Comparison of ENCODE assay signal across 25 cellular contexts in genomic region chr5:95993776-95994175, GRCh38.
"Had no signal": no experiment of that assay in that cellular context is flagged by ENCODE, and none has a peak within 500 bp of the region (broad histone marks: within the 10 kb centered on the region; RNA-seq: fewer than 3 reads in every experiment).

No MANE protein-coding gene starts in this region.

- H2AFZ ChIP-seq: hepatocyte had no signal

- DNase-seq: colonic mucosa; cortex of kidney; dermis blood vessel endothelial cell; dorsolateral prefrontal cortex; effector CD4-positive, alpha-beta T cell; effector memory CD4-positive, alpha-beta T cell; effector memory CD8-positive, alpha-beta T cell; endodermal cell; esophagus squamous epithelium; foreskin fibroblast; foreskin keratinocyte; foreskin melanocyte; gastrocnemius medialis; glutamatergic neuron; head of caudate nucleus; heart left ventricle; heart right ventricle; hippocampal formation had no signal

- H3K9me3 ChIP-seq: colonic mucosa, esophagus muscularis mucosa, esophagus squamous epithelium, gastrocnemius medialis, gastroesophageal sphincter, heart left ventricle, heart right ventricle had no signal

- H3K79me2 ChIP-seq: hepatocyte had no signal

- H3K4me2 ChIP-seq: hepatocyte had no signal

- H3K27me3 Mint-ChIP-seq: dendritic cell treated with granulocyte-macrophage colony-stimulating factor and Interleukin-4, amounts not matched to agents 40 ng/mL and 50 ng/mL, for 4 days had no signal

- H3K27ac Mint-ChIP-seq: dendritic cell treated with granulocyte-macrophage colony-stimulating factor and Interleukin-4, amounts not matched to agents 40 ng/mL and 50 ng/mL, for 4 days; effector memory CD8-positive, alpha-beta T cell; endodermal cell had no signal

- H3K4me3 Mint-ChIP-seq: dendritic cell treated with granulocyte-macrophage colony-stimulating factor and Interleukin-4, amounts not matched to agents 40 ng/mL and 50 ng/mL, for 4 days; effector memory CD8-positive, alpha-beta T cell; endodermal cell had no signal

- H3K4me1 ChIP-seq: colonic mucosa, esophagus squamous epithelium, foreskin keratinocyte, gastrocnemius medialis had no signal

- H3K4me3 ChIP-seq: colonic mucosa, coronary artery, dorsolateral prefrontal cortex, esophagus muscularis mucosa, esophagus squamous epithelium, gastrocnemius medialis, gastroesophageal sphincter, heart left ventricle, heart right ventricle, hepatocyte had no signal

- ATAC-seq: effector memory CD8-positive, alpha-beta T cell; esophagus mucosa; foreskin keratinocyte; gastrocnemius medialis; gastroesophageal sphincter; heart left ventricle; heart right ventricle had no signal

- H3K27me3 ChIP-seq: colonic mucosa, dorsolateral prefrontal cortex, esophagus muscularis mucosa, esophagus squamous epithelium, foreskin keratinocyte, gastrocnemius medialis, gastroesophageal sphincter, heart left ventricle, heart right ventricle, hepatocyte had no signal

- H3K36me3 ChIP-seq: colonic mucosa, esophagus muscularis mucosa, esophagus squamous epithelium, gastrocnemius medialis, gastroesophageal sphincter, heart left ventricle, heart right ventricle had no signal

- H3K27ac ChIP-seq: colonic mucosa, coronary artery, dorsolateral prefrontal cortex, epithelial cell of prostate, esophagus muscularis mucosa, esophagus squamous epithelium, foreskin keratinocyte, gastrocnemius medialis, gastroesophageal sphincter, heart left ventricle, heart right ventricle, hepatocyte had no signal

- H3K9me3 Mint-ChIP-seq: dendritic cell treated with granulocyte-macrophage colony-stimulating factor and Interleukin-4, amounts not matched to agents 40 ng/mL and 50 ng/mL, for 4 days; effector memory CD8-positive, alpha-beta T cell had no signal
